ENCODE assay signal across 18 cellular contexts in genomic region chr20:51953731-51954340, GRCh38.
DNase-seq lines count a peak whose midpoint lies in the region; ATAC-seq and TF ChIP-seq lines count a peak whose summit lies in the region.
"Had no signal": no experiment of that assay in that cellular context is flagged by ENCODE, and none has a peak within 500 bp of the region (broad histone marks: within the 10 kb centered on the region; RNA-seq: fewer than 3 reads in every experiment).

No MANE protein-coding gene starts in this region.

- H3K4me3 Mint-ChIP-seq in endothelial cell (ENCODE audit: unreplicated experiment) (no peak overlapping the region), Calu3 (ENCODE audit: low read depth, unreplicated experiment) (no peak overlapping the region)

- H4K20me1 ChIP-seq in OCI-LY3 (ENCODE audit: insufficient read depth, low read length) = no peaks in the 10 kb centered on the region

- 0 out of 2 replicates have a peak overlapping the region, but pooled peaks have one; percentile 2 for H3K4me2 ChIP-seq in OCI-LY3 (ENCODE audit: low read length)

- H3K27ac ChIP-seq in OCI-LY3 (ENCODE audit: low read length) = no peak overlapping the region
- H3K27ac ChIP-seq: 22Rv1, SJCRH30 had no signal

- H3K9me3 Mint-ChIP-seq in endothelial cell (ENCODE audit: unreplicated experiment) (no peaks in the 10 kb centered on the region), Calu3 (ENCODE audit: low read depth, unreplicated experiment) (no peaks in the 10 kb centered on the region)

- no peak overlapping the region for H3K9ac ChIP-seq in OCI-LY3 (ENCODE audit: low read length)

- CTCF ChIA-PET in Calu3 (lab: Charles Lee) = interaction anchor here (0.7 kb wide), 1 partner anchor 106 kb away, joined by 5 read pairs; no protein-coding TSS in a partner anchor

- no TSS peak for BruUV-seq in Calu3 (replicated peaks; lab: Mats Ljungman, UMichigan)

- no peak overlapping the region for H2AFZ ChIP-seq in OCI-LY3 (ENCODE audit: low read depth, low read length)

- intact Hi-C loops in Calu3 (cut with micrococcal nuclease; ENCODE audit: unreplicated experiment) = no loop called here

- H3K4me1 ChIP-seq in OCI-LY3 (ENCODE audit: low read length) = peaks cover 6% of the 10 kb centered on the region; the same call in 1 of the 2 replicates
- H3K4me1 ChIP-seq: SJCRH30 had no signal

- H3K9me3 ChIP-seq in OCI-LY3 (ENCODE audit: insufficient read depth, low read length) = no peaks in the 10 kb centered on the region
- H3K9me3 ChIP-seq: SJCRH30 had no signal

- H3K36me3 ChIP-seq in OCI-LY3 (replicated peaks; ENCODE audit: low read depth, low read length) = no peaks in the 10 kb centered on the region
- H3K36me3 ChIP-seq: SJCRH30 had no signal

- H3K79me2 ChIP-seq in OCI-LY3 (ENCODE audit: low read length) = no peaks in the 10 kb centered on the region

- no peaks in the 10 kb centered on the region for H3K36me3 Mint-ChIP-seq in endothelial cell (ENCODE audit: low read depth, unreplicated experiment)
- H3K36me3 Mint-ChIP-seq in Calu3 (ENCODE audit: insufficient read depth, unreplicated experiment) = peaks cover 4% of the 10 kb centered on the region

- DNase-seq in DMS 273 (lab: John Stamatoyannopoulos, UW; ENCODE audit: unreplicated experiment) = peak; percentile 17
- DNase-seq in DMS 273 treated with DMSO at 0.1 percent for 48 hours (lab: John Stamatoyannopoulos, UW) = no peak
- no peak for DNase-seq in endothelial cell (ENCODE audit: low spot score)
- no peak for DNase-seq in Calu3
- DNase-seq in HUDEP-2 (lab: John Stamatoyannopoulos, UW; ENCODE audit: unreplicated experiment in 76 of 76) = no peak
- DNase-seq: C1 segment of cervical spinal cord, H7, NCI-H1092 treated with DMSO at 0.1 percent for 48 hours, NCI-H187, NCI-H446 treated with DMSO at 0.1 percent for 48 hours, NCI-H82, RPMI8226, SJCRH30, SW 1271 had no signal

- no peak overlapping the region for H3K4me3 ChIP-seq in OCI-LY3 (ENCODE audit: low read length)
- H3K4me3 ChIP-seq: SJCRH30 had no signal

- ATAC-seq in GM21360 (IDR thresholded peaks at IDR 0.05; ENCODE audit: unreplicated experiment) (no peak), HG03159 (IDR thresholded peaks at IDR 0.05; ENCODE audit: unreplicated experiment) (no peak)

- H3K27ac Mint-ChIP-seq in endothelial cell (ENCODE audit: unreplicated experiment) = peak overlapping the region; percentile 49
- H3K27ac Mint-ChIP-seq in Calu3 (ENCODE audit: unreplicated experiment) = no peak overlapping the region

- H3K27me3 Mint-ChIP-seq in endothelial cell (ENCODE audit: unreplicated experiment) (no peaks in the 10 kb centered on the region), Calu3 (ENCODE audit: unreplicated experiment) (no peaks in the 10 kb centered on the region)

- no peak for TF ChIP-seq CTCF in OCI-LY3 (IDR thresholded peaks at IDR 0.05; ENCODE audit: low read depth, low read length)
- no peak for TF ChIP-seq CTCF in endothelial cell (IDR thresholded peaks at IDR 0.05; ENCODE audit: unreplicated experiment)
- no peak for TF ChIP-seq CTCF in Calu3 (IDR thresholded peaks at IDR 0.05; ENCODE audit: unreplicated experiment)

- peaks cover 7% of the 10 kb centered on the region for H3K4me1 Mint-ChIP-seq in endothelial cell (ENCODE audit: unreplicated experiment)
- H3K4me1 Mint-ChIP-seq in Calu3 (ENCODE audit: low read depth, unreplicated experiment) = peaks cover 8% of the 10 kb centered on the region

- no peaks in the 10 kb centered on the region for H3K27me3 ChIP-seq in OCI-LY3 (ENCODE audit: low read depth, low read length)
- H3K27me3 ChIP-seq: SJCRH30 had no signal
